9 cellular contexts compared by ENCODE assay signal in the genomic region with DNA sequence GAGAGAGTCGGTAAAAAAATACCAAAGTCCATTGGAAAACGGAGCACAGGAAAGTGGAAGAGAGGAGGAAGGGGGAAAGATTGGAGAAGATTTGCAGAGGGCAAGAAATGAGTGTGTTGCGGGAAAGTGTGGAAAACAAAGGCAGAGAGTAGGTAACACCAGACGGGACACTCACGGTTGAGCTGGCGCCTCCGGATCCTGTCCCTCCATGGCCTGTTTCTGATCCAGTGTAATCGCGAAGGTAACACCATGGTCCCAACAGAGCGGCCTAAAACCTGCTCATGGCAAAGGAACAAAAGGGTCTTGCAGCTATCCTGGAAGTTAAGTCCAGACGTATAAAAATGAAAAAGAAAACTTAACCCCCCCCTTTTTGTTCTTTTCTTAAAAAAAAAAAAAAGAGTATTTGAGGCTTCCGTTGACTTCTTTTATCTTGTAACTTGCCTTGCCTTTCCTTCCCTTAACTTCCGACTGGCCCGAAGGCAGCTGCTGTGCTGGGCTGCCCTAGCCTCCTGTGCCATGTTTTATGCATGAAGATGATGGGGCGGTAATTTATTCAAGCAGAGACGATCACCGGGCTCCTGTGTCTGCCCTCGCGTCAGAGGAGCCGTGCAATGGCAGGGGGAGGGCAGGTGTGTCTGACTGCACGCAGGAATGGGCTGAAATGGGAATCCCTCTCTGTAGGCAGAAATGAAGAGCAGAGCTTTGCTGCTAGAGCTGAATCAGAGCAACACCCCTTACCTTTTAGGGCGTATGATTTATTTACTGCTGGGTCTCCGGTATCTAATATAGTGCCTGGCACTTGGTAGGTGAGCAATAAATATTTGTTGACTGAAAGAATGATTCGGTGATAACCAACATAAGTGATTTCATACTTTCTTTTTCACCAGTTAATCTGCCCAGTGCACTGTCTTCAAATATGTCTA.
DNase-seq lines count a peak whose midpoint lies in the region; ATAC-seq, FAIRE-seq and TF ChIP-seq lines count a peak whose summit lies in the region.
"Had no signal": no experiment of that assay in that cellular context is flagged by ENCODE, and none has a peak within 500 bp of the region (broad histone marks: within the 10 kb centered on the region; RNA-seq: fewer than 3 reads in every experiment).

No MANE protein-coding gene starts in this region.

- peak overlapping the region; percentile 38 for H3K4me3 ChIP-seq in mononuclear cell (ENCODE audit: low read length)
- H3K4me3 ChIP-seq in BE2C (ENCODE audit: low read depth, low read length): no peak overlapping the region
- H3K4me3 ChIP-seq in uterus: no peak overlapping the region

- no peak for FAIRE-seq in urothelium cell line (lab: Jason Lieb, UNC)
- FAIRE-seq: bronchial epithelial cell had no signal

- H3K27ac ChIP-seq in uterus: no peak overlapping the region

- ATAC-seq in GM18511 (IDR thresholded peaks at IDR 0.05; ENCODE audit: unreplicated experiment): peak; percentile 61
- ATAC-seq in HG03342 (IDR thresholded peaks at IDR 0.05; ENCODE audit: unreplicated experiment): peak; percentile 63

- H3K27me3 ChIP-seq in mononuclear cell (ENCODE audit: insufficient read depth, low read length) (no peaks in the 10 kb centered on the region), BE2C (no peaks in the 10 kb centered on the region), uterus (no peaks in the 10 kb centered on the region)

- DNase-seq in activated CD8-positive, alpha-beta memory T cell treated with anti-CD3 and anti-CD28 coated beads for 24 hours: peak; percentile 72
- no peak for DNase-seq in BE2C
- DNase-seq in EL: no peak
- no peak for DNase-seq in uterus
- no peak for DNase-seq in urothelium cell line (ENCODE audit: low spot score)

- H3K36me3 ChIP-seq in BE2C: no peaks in the 10 kb centered on the region
- H3K36me3 ChIP-seq in uterus: no peaks in the 10 kb centered on the region

- peaks cover 58% of the 10 kb centered on the region for H3K4me1 ChIP-seq in mononuclear cell (ENCODE audit: insufficient read depth, low read length)
- no peaks in the 10 kb centered on the region for H3K4me1 ChIP-seq in BE2C
- no peaks in the 10 kb centered on the region for H3K4me1 ChIP-seq in uterus

- no peak for TF ChIP-seq POLR2A in uterus (IDR thresholded peaks at IDR 0.05)

- intact Hi-C loops in uterus (cut with DNase I; ENCODE audit: low total_unique reads): no loop called here

- TF ChIP-seq CTCF in BE2C (IDR thresholded peaks at IDR 0.05; ENCODE audit: low read depth, low read length): no peak
- TF ChIP-seq CTCF in uterus (IDR thresholded peaks at IDR 0.05): no peak

- H3K9me3 ChIP-seq in mononuclear cell (ENCODE audit: low read depth, low read length) (no peaks in the 10 kb centered on the region), BE2C (no peaks in the 10 kb centered on the region; the same call in 1 of the 2 replicates), uterus (no peaks in the 10 kb centered on the region)
